ENCODE assay signal across 27 cellular contexts in genomic region chr19:1819976-1820255, GRCh38.
"Had no signal": no experiment of that assay in that cellular context is flagged by ENCODE, and none has a peak within 500 bp of the region (broad histone marks: within the 10 kb centered on the region; RNA-seq: fewer than 3 reads in every experiment).

No MANE protein-coding gene starts in this region.

- FAIRE-seq: keratinocyte, pancreas, small intestine had no signal

- H3K4me3 ChIP-seq: lung, mucosa of descending colon, pancreas, prostate gland, sigmoid colon, tibial nerve, uterus had no signal

- H3K4me1 ChIP-seq: pancreas, prostate gland, sigmoid colon, tibial nerve, uterus had no signal

- H3K9me3 ChIP-seq: mucosa of descending colon, pancreas, prostate gland, sigmoid colon, tibial nerve, uterus had no signal

- H3K36me3 ChIP-seq: uterus had no signal

- DNase-seq: hippocampal formation; kidney glomerular epithelial cell; left cardiac atrium; midbrain; naive thymus-derived CD4-positive, alpha-beta T cell; nucleus accumbens; posterior cingulate gyrus; right cardiac atrium; sigmoid colon; small intestine; stimulated activated CD4-positive, alpha-beta T cell treated with anti-CD3 and anti-CD28 coated beads, Interleukin-1b, Interleukin-23, amount 100 ng/mL, for 48 hours; stimulated activated CD4-positive, alpha-beta T cell treated with anti-CD3 and anti-CD28 coated beads, Interleukin-2, amount 100 ng/mL, for 48 hours; stimulated activated CD4-positive, alpha-beta T cell treated with anti-CD3 and anti-CD28 coated beads, Interleukin-4, amount 100 ng/mL, for 4 hours; stimulated activated CD8-positive, alpha-beta memory T cell treated with anti-CD3 and anti-CD28 coated beads, Interleukin-4, amount 100 ng/mL, for 48 hours; stimulated activated naive CD4-positive, alpha-beta T cell treated with Interleukin-2 at 50 U/mL for 16 hours; stimulated activated naive CD8-positive, alpha-beta T cell treated with anti-CD3 and anti-CD28 coated beads, Interleukin-15, amount 100 ng/mL, for 72 hours; substantia nigra; uterus had no signal

- H3K27ac ChIP-seq: pancreas, prostate gland, sigmoid colon, tibial nerve, uterus had no signal

- ATAC-seq: left cardiac atrium; left lobe of liver; mucosa of descending colon; naive thymus-derived CD4-positive, alpha-beta T cell; natural killer cell treated with Interleukin-12 subunit alpha and Interleukin-12 subunit beta and Interleukin-15 and Interleukin-18, amount 100 ng/mL, for 72 hours; pancreas; right cardiac atrium; stimulated activated memory B cell treated with anti-CD40 and anti-IgM and Interleukin-4, amounts not matched to agents 10 μg/mL and 1 μg/mL and 100 μg/mL, for 72 hours; stimulated activated naive CD8-positive, alpha-beta T cell treated with anti-CD3 and anti-CD28 coated beads, Interleukin-15, amount 100 ng/mL, for 72 hours had no signal

- H3K27me3 ChIP-seq: pancreas, sigmoid colon, tibial nerve, uterus had no signal
